ENCODE assay signal across 8 cellular contexts in genomic region chr7:75419210-75419609, GRCh38. TPM values are rescaled to one million over a fixed set of nuclear protein-coding genes. Genes with fewer than 3 reads are reported as not detected.
A peak's percentile ranks its signal among the peaks of the same experiment; 100 is the strongest.
DNase-seq lines count a peak whose midpoint lies in the region; ATAC-seq, FAIRE-seq and TF ChIP-seq lines count a peak whose summit lies in the region.
"Not testable (repeated sequence)": the region's sequence is repeated elsewhere in the genome, so short reads cannot be mapped to it uniquely, and the experiment has no call there.

No MANE protein-coding gene starts in this region.

- TF ChIP-seq RAD21 in SK-N-SH (IDR thresholded peaks at IDR 0.05; ENCODE audit: low read length): not testable (repeated sequence)

- H4K20me1 ChIP-seq in SK-N-SH (ENCODE audit: insufficient read depth): not testable (repeated sequence)

- intact Hi-C loops in kidney (cut with DNase I): not testable (repeated sequence)

- TF ChIP-seq CTCF in BE2C (IDR thresholded peaks at IDR 0.05; ENCODE audit: low read depth, low read length); NB4 (IDR thresholded peaks at IDR 0.05; ENCODE audit: low read depth, low read length); SK-N-SH (IDR thresholded peaks at IDR 0.05); endodermal cell (conservative IDR thresholded peaks at IDR 0.05); kidney (IDR thresholded peaks at IDR 0.05; ENCODE audit: borderline replicate concordance, extremely low read depth, insufficient read depth); osteocyte (IDR thresholded peaks at IDR 0.05): not testable (repeated sequence)

- not testable (repeated sequence) for H3K27me3 ChIP-seq in BE2C; SK-N-SH (ENCODE audit: insufficient read depth); endodermal cell (ENCODE audit: control insufficient read depth, insufficient read depth, low read length, poor library complexity, severe bottlenecking)

- not testable (repeated sequence) for H3K4me2 ChIP-seq in SK-N-SH

- not testable (repeated sequence) for H2AFZ ChIP-seq in SK-N-SH (ENCODE audit: low read depth)

- not testable (repeated sequence) for H3F3A ChIP-seq in SK-N-SH (replicated peaks; ENCODE audit: insufficient read depth)

- FAIRE-seq in kidney (lab: Jason Lieb, UNC): not testable (repeated sequence)

- H3K79me2 ChIP-seq in SK-N-SH (ENCODE audit: insufficient read depth): not testable (repeated sequence)

- not testable (repeated sequence) for H3K9me3 Mint-ChIP-seq in endodermal cell; osteocyte (ENCODE audit: unreplicated experiment); stimulated activated naive B cell treated with anti-CD40 and anti-IgM and Interleukin-4, amounts not matched to agents 10 μg/mL and 1 μg/mL and 100 μg/mL, for 72 hours

- CTCF ChIA-PET in SK-N-SH (lab: Yijun Ruan, JAX): not testable (repeated sequence)

- H3K9ac ChIP-seq in SK-N-SH; endodermal cell (ENCODE audit: extremely low read depth, low read length, poor library complexity, severe bottlenecking); kidney (ENCODE audit: low read length in 2 of 2): not testable (repeated sequence)

- not testable (repeated sequence) for H3K27ac ChIP-seq in SK-N-SH (ENCODE audit: low read depth in 2 of 2, low read length in 1 of 2); endodermal cell (ENCODE audit: low read depth, low read length); kidney (ENCODE audit: low read depth in 2 of 2, low read length in 2 of 2)

- not testable (repeated sequence) for ATAC-seq in stimulated activated naive B cell treated with anti-CD40 and anti-IgM and Interleukin-4, amounts not matched to agents 10 μg/mL and 1 μg/mL and 100 μg/mL, for 72 hours (replicated peaks)

- DNase-seq in BE2C (peak; percentile 14), NB4 (ENCODE audit: low read depth) (peak; percentile 31), SK-N-SH (peak; percentile 14), endodermal cell (peak; percentile 46), kidney (peak; percentile 66), osteocyte (ENCODE audit: extremely low spot score, unreplicated experiment) (peak; percentile 81)
- peak; percentile 52 for DNase-seq in activated CD8-positive, alpha-beta memory T cell treated with anti-CD3 and anti-CD28 coated beads, Interleukin-2, amount 50 U/mL, for 48 hours
- DNase-seq in stimulated activated naive B cell treated with anti-CD40 and anti-IgM and Interleukin-4, amounts not matched to agents 10 μg/mL and 1 μg/mL and 100 μg/mL, for 72 hours: not testable (repeated sequence)

- not testable (repeated sequence) for H3K9me2 ChIP-seq in SK-N-SH

- not testable (repeated sequence) for H3K27me3 Mint-ChIP-seq in endodermal cell (ENCODE audit: insufficient read depth); osteocyte (ENCODE audit: unreplicated experiment); stimulated activated naive B cell treated with anti-CD40 and anti-IgM and Interleukin-4, amounts not matched to agents 10 μg/mL and 1 μg/mL and 100 μg/mL, for 72 hours

- not testable (repeated sequence) for H3K27ac Mint-ChIP-seq in endodermal cell; osteocyte (ENCODE audit: unreplicated experiment)
- H3K27ac Mint-ChIP-seq in stimulated activated naive B cell treated with anti-CD40 and anti-IgM and Interleukin-4, amounts not matched to agents 10 μg/mL and 1 μg/mL and 100 μg/mL, for 72 hours: peak overlapping the region; percentile 84

- TF ChIP-seq POLR2A in NB4 (IDR thresholded peaks at IDR 0.05; ENCODE audit: extremely low read depth, insufficient read length): not testable (repeated sequence)

- not testable (repeated sequence) for H3K4me3 ChIP-seq in BE2C (ENCODE audit: low read depth, low read length); NB4 (ENCODE audit: low read depth, low read length); SK-N-SH (ENCODE audit: low read depth in 2 of 2, low read length in 1 of 2); endodermal cell (ENCODE audit: low read length); kidney (ENCODE audit: low read length in 2 of 2)

- WGBS in SK-N-SH (ENCODE audit: low lambda C conversion rate): 94% methylated on average over 12 of the region's 13 CpGs
- 95 to 100% methylated on average over 4 to 11 of the region's 13 CpGs for WGBS in endodermal cell (ENCODE audit: insufficient coverage in 1 of 2, insufficient read length in 1 of 2), 2 experiments

- peaks cover 13% of the 10 kb centered on the region for H3K36me3 Mint-ChIP-seq in endodermal cell (ENCODE audit: low read depth)
- H3K36me3 Mint-ChIP-seq in osteocyte (ENCODE audit: unreplicated experiment): not testable (repeated sequence)
- H3K36me3 Mint-ChIP-seq in stimulated activated naive B cell treated with anti-CD40 and anti-IgM and Interleukin-4, amounts not matched to agents 10 μg/mL and 1 μg/mL and 100 μg/mL, for 72 hours: peaks cover 14 to 18% of the 10 kb centered on the region in 2 donors

- H3K4me3 Mint-ChIP-seq in endodermal cell; osteocyte (ENCODE audit: unreplicated experiment); stimulated activated naive B cell treated with anti-CD40 and anti-IgM and Interleukin-4, amounts not matched to agents 10 μg/mL and 1 μg/mL and 100 μg/mL, for 72 hours: not testable (repeated sequence)

- peaks cover 12% of the 10 kb centered on the region for H3K36me3 ChIP-seq in BE2C
- H3K36me3 ChIP-seq in SK-N-SH (replicated peaks in 1 of 2; ENCODE audit: control insufficient read depth in 1 of 2, insufficient read depth in 2 of 2, low read length in 1 of 2): peaks cover 4 to 29% of the 10 kb centered on the region in 2 experiments
- not testable (repeated sequence) for H3K36me3 ChIP-seq in endodermal cell (ENCODE audit: control insufficient read depth, insufficient read depth, low read length); kidney (ENCODE audit: control insufficient read depth in 1 of 2, insufficient read depth in 2 of 2, low read length in 2 of 2)

- POLR2A ChIA-PET in SK-N-SH (lab: Yijun Ruan, JAX): interaction anchor here (0.6 kb wide), 1 partner anchor 28 kb away, joined by 3 read pairs; no protein-coding TSS in a partner anchor

- H3K4me1 ChIP-seq in BE2C; endodermal cell (ENCODE audit: control insufficient read depth, insufficient read depth, low read length); kidney (ENCODE audit: control insufficient read depth in 1 of 2, insufficient read depth in 1 of 2, low read depth in 1 of 2, low read length in 2 of 2): not testable (repeated sequence)
- peaks cover 0 to 11% of the 10 kb centered on the region in 2 experiments; a peak in 1 of 4 replicates for H3K4me1 ChIP-seq in SK-N-SH (ENCODE audit: control insufficient read depth in 1 of 2, insufficient read depth in 2 of 2, low read depth in 1 of 2, low read length in 1 of 2)

- not testable (repeated sequence) for H3K4me1 Mint-ChIP-seq in endodermal cell; osteocyte (ENCODE audit: unreplicated experiment); stimulated activated naive B cell treated with anti-CD40 and anti-IgM and Interleukin-4, amounts not matched to agents 10 μg/mL and 1 μg/mL and 100 μg/mL, for 72 hours

- TF ChIP-seq EP300 in SK-N-SH (IDR thresholded peaks at IDR 0.05; ENCODE audit: borderline replicate concordance in 1 of 2, low read depth in 1 of 2, low read length in 1 of 2): not testable (repeated sequence)

- not testable (repeated sequence) for H3K9me3 ChIP-seq in BE2C; SK-N-SH; endodermal cell (ENCODE audit: control insufficient read depth, low read length); kidney (ENCODE audit: control insufficient read depth in 1 of 2, low read length in 2 of 2)

RNA-seq across cellular contexts. Expression of gene TRIM73, which starts 23.8 kb away (rescaled TPM):
- 2.1 TPM for polyA plus RNA-seq in BE2C (2012; ENCODE audit: insufficient read depth, insufficient read length, low read depth)
- polyA plus RNA-seq in SK-N-SH (2012; rRNA removed) (1.3 and 1.6 TPM in 2 replicates), kidney (ENCODE audit: insufficient read depth, low read depth, low replicate concordance) (3.8 TPM)
- 0.24 and 0.42 TPM in 2 replicates for polyA plus RNA-seq in SK-N-SH (2012; cell fraction: cytosol; rRNA removed)
- polyA plus RNA-seq in SK-N-SH (2012; cell fraction: nucleus; rRNA removed): 16.2 and 22.1 TPM in 2 replicates
- total RNA-seq in endodermal cell (1 to 10 TPM; 2.9 to 5.6 TPM), kidney (4.3 TPM), osteocyte (3.2 and 7.4 TPM in 2 replicates)
- polyA plus RNA-seq in endodermal cell (2013, experiment 1 of 2): 4.6 TPM
- 5.7 TPM for polyA plus RNA-seq in endodermal cell (2013, experiment 2 of 2)
